Comparison of ENCODE assay signal across 19 cellular contexts in the genomic region with DNA sequence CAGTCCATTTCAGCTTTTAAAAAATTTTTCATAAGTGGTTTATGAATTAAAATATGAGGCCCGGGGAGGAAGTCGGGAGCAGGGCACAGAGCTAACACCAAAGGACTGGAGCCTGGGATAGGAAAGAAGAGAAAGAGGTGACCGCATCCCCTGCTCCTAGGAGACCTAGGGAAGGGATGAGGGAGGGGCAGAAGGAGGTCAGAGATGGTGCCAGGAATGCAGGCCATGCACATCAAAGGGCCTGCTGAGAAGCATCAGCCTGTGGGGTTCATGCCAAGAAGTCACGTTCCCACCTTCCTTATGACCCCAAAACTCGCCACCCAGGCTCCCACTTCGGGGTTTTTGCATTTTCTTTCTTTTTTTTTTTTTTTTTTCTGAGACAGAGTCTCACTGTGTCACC. TPM values are rescaled to one million over a fixed set of nuclear protein-coding genes. Genes with fewer than 3 reads are reported as not detected.
DNase-seq lines count a peak whose midpoint lies in the region; FAIRE-seq and TF ChIP-seq lines count a peak whose summit lies in the region.
"Had no signal": no experiment of that assay in that cellular context is flagged by ENCODE, and none has a peak within 500 bp of the region (broad histone marks: within the 10 kb centered on the region; RNA-seq: fewer than 3 reads in every experiment).

No MANE protein-coding gene starts in this region.

- WGBS in H1 (ENCODE audit: extremely low coverage in 1 of 2, insufficient coverage in 1 of 2, insufficient read length in 1 of 2, insufficient replicate concordance in 2 of 2, low coverage in 1 of 2, low lambda C conversion rate in 2 of 2, missing lambda C conversion rate in 1 of 2), 2 experiments, result 94% methylated on average over 3 of the region's 6 CpGs; no CpG with 5 or more reads in 1 of the 2 experiments
- WGBS in neuronal stem cell (ENCODE audit: extremely low coverage in 2 of 2, insufficient read length in 2 of 2, insufficient replicate concordance in 1 of 2), 2 donors, result no CpG with 5 or more reads among the region's 6 CpGs

- no peak for FAIRE-seq in H1 (lab: Jason Lieb, UNC)
- FAIRE-seq: GM12891, GM18507 had no signal

- no peak overlapping the region for H3K23ac ChIP-seq in H1 (ENCODE audit: insufficient read length)
- no peak overlapping the region for H3K23ac ChIP-seq in neuronal stem cell (ENCODE audit: low read depth, low read length, poor library complexity)

- TF ChIP-seq CTCF in Loucy (conservative IDR thresholded peaks at IDR 0.05; ENCODE audit: low read length) (no peak), H1 (IDR thresholded peaks at IDR 0.05; ENCODE audit: control extremely low read depth in 1 of 3, insufficient read depth in 1 of 3, low read depth in 1 of 3, low read length in 3 of 3) (no peak), type B pancreatic cell (conservative IDR thresholded peaks at IDR 0.05) (no peak), foreskin fibroblast (IDR thresholded peaks at IDR 0.05; ENCODE audit: low read depth, low read length) (no peak)

- H2BK12ac ChIP-seq in H1 (ENCODE audit: low read depth, low read length), result no peak overlapping the region
- no peak overlapping the region for H2BK12ac ChIP-seq in neuronal stem cell (ENCODE audit: low read length)

- POLR2A ChIA-PET in H1 (lab: Charles Lee; ENCODE audit: partially characterized antibody), result interaction anchor here (0.7 kb wide), 1 partner anchor 35 kb away, joined by 4 read pairs; no protein-coding TSS in a partner anchor

- TF ChIP-seq EP300 in H1 (IDR thresholded peaks at IDR 0.05; ENCODE audit: borderline replicate concordance in 1 of 2, low read depth in 2 of 2, low read length in 2 of 2), result no peak

- H3K4me1 ChIP-seq in Loucy (ENCODE audit: insufficient read depth, low read length, poor library complexity, severe bottlenecking) (no peaks in the 10 kb centered on the region), H1 (replicated peaks in 1 of 4; ENCODE audit: control insufficient read depth in 3 of 4, insufficient read depth in 4 of 4, low read length in 3 of 4) (peaks cover 2 to 5% (median 4%) of the 10 kb centered on the region in 4 experiments; a peak in 5 of 7 replicates), neuronal stem cell (ENCODE audit: control insufficient read depth in 2 of 2, insufficient read depth in 1 of 2, low read depth in 1 of 2, low read length in 2 of 2) (peaks cover 3 to 18% of the 10 kb centered on the region in 2 donors)

- H3K79me1 ChIP-seq in H1 (ENCODE audit: low read depth, low read length) (no peaks in the 10 kb centered on the region), neuronal stem cell (ENCODE audit: low read depth, low read length) (no peaks in the 10 kb centered on the region)

- H2AK5ac ChIP-seq in H1 (ENCODE audit: low read depth, low read length) (no peak overlapping the region), neuronal stem cell (ENCODE audit: low read depth, low read length) (no peak overlapping the region)

- CTCF ChIA-PET in H1 (lab: Charles Lee; ENCODE audit: partially characterized antibody), result interaction anchor here (0.5 to 0.7 kb wide), 2 partner anchors 20 to 410 kb away, joined by 3 read pairs; no protein-coding TSS in a partner anchor

- TF ChIP-seq POLR2A in H1 (IDR thresholded peaks at IDR 0.05; ENCODE audit: control extremely low read depth in 1 of 2, low read depth in 2 of 2, low read length in 2 of 2), result no peak

- H3K9me3 Mint-ChIP-seq in type B pancreatic cell, result no peaks in the 10 kb centered on the region
- H3K9me3 Mint-ChIP-seq: CD4-positive, alpha-beta memory T cell; H9 had no signal

- H3K9ac ChIP-seq in Loucy (ENCODE audit: low read depth, low read length, poor library complexity, severe bottlenecking) (no peak overlapping the region), H1 (replicated peaks in 1 of 4; ENCODE audit: extremely low read depth in 1 of 4, low read depth in 3 of 4, low read length in 3 of 4) (no peak overlapping the region), neuronal stem cell (ENCODE audit: low read depth, low read length, poor library complexity) (no peak overlapping the region)

- no peak overlapping the region for H3K27ac Mint-ChIP-seq in type B pancreatic cell
- H3K27ac Mint-ChIP-seq: CD4-positive, alpha-beta memory T cell; H9 had no signal

- H3K23me2 ChIP-seq in H1 (ENCODE audit: low read depth, low read length), result no peaks in the 10 kb centered on the region

- H3K14ac ChIP-seq in H1 (ENCODE audit: insufficient read length) (no peak overlapping the region), neuronal stem cell (ENCODE audit: low read length) (no peak overlapping the region)

- H3K27me3 ChIP-seq in Loucy (ENCODE audit: insufficient read depth, low read length, poor library complexity, severe bottlenecking) (no peaks in the 10 kb centered on the region), H1 (replicated peaks in 1 of 4; ENCODE audit: control insufficient read depth in 3 of 4, extremely low read depth in 1 of 4, insufficient read depth in 3 of 4, low read length in 3 of 4) (no peaks in the 10 kb centered on the region), neuronal stem cell (ENCODE audit: control insufficient read depth in 3 of 3, insufficient read depth in 3 of 3, low read depth in 1 of 3, low read length in 3 of 3) (no peaks in the 10 kb centered on the region)

- H2BK5ac ChIP-seq in H1 (ENCODE audit: low read depth, low read length), result no peak overlapping the region
- no peak overlapping the region for H2BK5ac ChIP-seq in neuronal stem cell (ENCODE audit: low read length)

- H3K27ac ChIP-seq in H1 (ENCODE audit: low read depth, low read length), result no peak overlapping the region
- no peak overlapping the region for H3K27ac ChIP-seq in neuronal stem cell (replicated peaks; ENCODE audit: low read length)

- H4K20me1 ChIP-seq in Loucy (ENCODE audit: insufficient read depth, low read length, poor library complexity, severe bottlenecking), result no peaks in the 10 kb centered on the region
- no peaks in the 10 kb centered on the region for H4K20me1 ChIP-seq in H1 (replicated peaks in 1 of 2; ENCODE audit: control insufficient read depth in 1 of 2, insufficient read depth in 2 of 2, low read length in 2 of 2)

- no peak overlapping the region for H4K5ac ChIP-seq in H1 (ENCODE audit: insufficient read length, low read depth, low read length)

- peaks cover 12% of the 10 kb centered on the region for H3K4me1 Mint-ChIP-seq in type B pancreatic cell (ENCODE audit: unreplicated experiment)
- H3K4me1 Mint-ChIP-seq: CD4-positive, alpha-beta memory T cell had no signal

- H3K4me2 ChIP-seq in Loucy (ENCODE audit: low read depth, low read length, poor library complexity, severe bottlenecking) (no peak overlapping the region), H1 (ENCODE audit: insufficient read depth in 1 of 2, low read depth in 2 of 2, low read length in 2 of 2) (no peak overlapping the region), neuronal stem cell (ENCODE audit: insufficient read depth, low read length, poor library complexity, severe bottlenecking) (no peak overlapping the region)

- H3K4me3 Mint-ChIP-seq in type B pancreatic cell, result no peak overlapping the region
- H3K4me3 Mint-ChIP-seq: CD4-positive, alpha-beta memory T cell; H9 had no signal

- H2BK15ac ChIP-seq in H1 (ENCODE audit: low read length), result no peak overlapping the region
- no peak overlapping the region for H2BK15ac ChIP-seq in neuronal stem cell (ENCODE audit: low read length)

- no peak overlapping the region for H3K56ac ChIP-seq in H1 (replicated peaks; ENCODE audit: insufficient read length, low read depth, low read length)

- H4K8ac ChIP-seq in H1 (ENCODE audit: extremely low read depth, insufficient read depth, low read length) (no peak overlapping the region), neuronal stem cell (ENCODE audit: low read depth, low read length) (no peak overlapping the region)

- no peaks in the 10 kb centered on the region for H3K9me2 ChIP-seq in Loucy (replicated peaks; ENCODE audit: low read depth, low read length)

- TF ChIP-seq RAD21 in H1 (IDR thresholded peaks at IDR 0.05 in 1 of 2, conservative IDR thresholded peaks at IDR 0.05 in 1 of 2; ENCODE audit: low read depth in 2 of 2, low read length in 2 of 2), result no peak

- H3K36me3 ChIP-seq in Loucy (ENCODE audit: insufficient read depth, low read length) (no peaks in the 10 kb centered on the region), H1 (ENCODE audit: control insufficient read depth in 2 of 4, insufficient read depth in 4 of 4, low read length in 3 of 4) (no peaks in the 10 kb centered on the region), neuronal stem cell (replicated peaks in 1 of 2; ENCODE audit: control insufficient read depth in 2 of 2, insufficient read depth in 2 of 2, low read length in 2 of 2) (no peaks in the 10 kb centered on the region)

- H2AFZ ChIP-seq in Loucy (ENCODE audit: low read length) (0 out of 2 replicates have a peak overlapping the region, but pooled peaks have one; percentile 53), H1 (ENCODE audit: low read length) (no peak overlapping the region), neuronal stem cell (ENCODE audit: low read length) (no peak overlapping the region)

- DNase-seq in H1 (ENCODE audit: low read depth in 1 of 2, low spot score in 2 of 2) (no peak), iPS-NIHi7 (ENCODE audit: extremely low spot score) (peak; percentile 37), type B pancreatic cell (ENCODE audit: extremely low spot score, unreplicated experiment) (peak; percentile 15), neuronal stem cell (ENCODE audit: low spot score) (no peak), NCI-H1694 treated with DMSO at 0.1 percent for 48 hours (lab: John Stamatoyannopoulos, UW) (no peak), foreskin fibroblast (no peak), SKM-1 (lab: John Stamatoyannopoulos, UW; ENCODE audit: unreplicated experiment) (no peak)
- DNase-seq: C1 segment of cervical spinal cord; Calu3; CD4-positive, alpha-beta memory T cell; COR-L47; DMS53; DMS79 treated with DMSO at 0.1 percent for 48 hours; GF-D8; GOT3; H9 had no signal

- H3K9me3 ChIP-seq in Loucy (ENCODE audit: insufficient read depth, low read depth, low read length) (no peaks in the 10 kb centered on the region), H1 (ENCODE audit: insufficient read depth in 2 of 2, low read depth in 1 of 2, low read length in 1 of 2) (no peaks in the 10 kb centered on the region), neuronal stem cell (replicated peaks in 1 of 2; ENCODE audit: control insufficient read depth in 2 of 2, insufficient read depth in 1 of 2, low read depth in 1 of 2, low read length in 2 of 2) (no peaks in the 10 kb centered on the region)

- H3K79me2 ChIP-seq in Loucy (ENCODE audit: insufficient read depth, low read length) (no peaks in the 10 kb centered on the region), H1 (ENCODE audit: control insufficient read depth in 1 of 2, insufficient read depth in 2 of 2, low read length in 2 of 2) (no peaks in the 10 kb centered on the region)

- H3F3A ChIP-seq in Loucy (ENCODE audit: low read depth), result no peaks in the 10 kb centered on the region

- no peak overlapping the region for H3K4me3 ChIP-seq in Loucy (ENCODE audit: low read length, poor library complexity, severe bottlenecking)
- no peak overlapping the region for H3K4me3 ChIP-seq in H1 (ENCODE audit: extremely low read depth in 1 of 4, insufficient read depth in 2 of 4, low read depth in 3 of 4, low read length in 4 of 4)
- no peak overlapping the region for H3K4me3 ChIP-seq in neuronal stem cell (ENCODE audit: low read length in 2 of 2)
- no peak overlapping the region for H3K4me3 ChIP-seq in foreskin fibroblast (ENCODE audit: low read depth in 1 of 2, low read length in 2 of 2)

- no peak overlapping the region for H3K18ac ChIP-seq in H1 (ENCODE audit: extremely low read depth, low read length)
- no peak overlapping the region for H3K18ac ChIP-seq in neuronal stem cell (ENCODE audit: low read length)

- H2BK120ac ChIP-seq in H1 (replicated peaks; ENCODE audit: low read depth, low read length) (no peak overlapping the region), neuronal stem cell (ENCODE audit: low read depth, low read length) (no peak overlapping the region)

- no peaks in the 10 kb centered on the region for H3K36me3 Mint-ChIP-seq in type B pancreatic cell
- H3K36me3 Mint-ChIP-seq: CD4-positive, alpha-beta memory T cell had no signal

- no peaks in the 10 kb centered on the region for H3K27me3 Mint-ChIP-seq in type B pancreatic cell

- H4K91ac ChIP-seq in H1 (replicated peaks; ENCODE audit: insufficient read length, low read length) (no peak overlapping the region), neuronal stem cell (ENCODE audit: low read depth, low read length, poor library complexity) (no peak overlapping the region)

- no peak overlapping the region for H2BK20ac ChIP-seq in H1 (ENCODE audit: low read length)

- no peak overlapping the region for H3K4ac ChIP-seq in H1 (replicated peaks; ENCODE audit: insufficient read length, low read depth, low read length)
- no peak overlapping the region for H3K4ac ChIP-seq in neuronal stem cell (ENCODE audit: low read length)

RNA-seq across cellular contexts. Expression of gene TOMM7, which starts 14.7 kb away (rescaled TPM):
- total RNA-seq in H1 (2021; fragmentation: NEBNext Ultra II Directional; extraction: Animal tissue kit (Norgen Biotek cat#: 25700)), result 389 and 406 TPM in 2 replicates
- polyA plus RNA-seq in H1 (2011; rRNA removed), result 277 and 508 TPM in 2 replicates
- polyA plus RNA-seq in H1 (2011; cell fraction: cytosol; rRNA removed), result 339 TPM
- polyA plus RNA-seq in H1 (2011; cell fraction: nucleus; rRNA removed), result 107 TPM
- polyA plus RNA-seq in H1 (2012, experiment 1 of 2), result 385 to 924 TPM (median 902 TPM) in 4 replicates
- 199 TPM for polyA plus RNA-seq in H1 (2012, experiment 2 of 2)
- polyA plus RNA-seq in H1 (2013, experiment 1 of 2), result 691 TPM
- 740 TPM for polyA plus RNA-seq in H1 (2013, experiment 2 of 2)
- polyA minus RNA-seq in H1 (2011; rRNA and poly(A)+ RNA removed), result 61.9 and 62.2 TPM in 2 replicates
- 93.4 TPM for polyA minus RNA-seq in H1 (2011; cell fraction: cytosol; rRNA and poly(A)+ RNA removed)
- 146 TPM for polyA minus RNA-seq in H1 (2011; cell fraction: nucleus; rRNA and poly(A)+ RNA removed)
- total RNA-seq in type B pancreatic cell (ENCODE audit: low replicate concordance), result 222 and 327 TPM in 2 replicates
- polyA plus RNA-seq in neuronal stem cell (2013, experiment 1 of 2), result 280 TPM
- 289 TPM for polyA plus RNA-seq in neuronal stem cell (2013, experiment 2 of 2)

Comparison
In these comparisons a context has a peak if more than half of its experiments do, and no peak if none do; other contexts are left out.
1. DNase-seq: peak in iPS-NIHi7 (single experiment) and type B pancreatic cell (single experiment); none in H1 (0 of 2), neuronal stem cell (single experiment), NCI-H1694 treated with DMSO at 0.1 percent for 48 hours (single experiment), foreskin fibroblast (0 of 2) and SKM-1 (single experiment).